Comparison of ENCODE assay signal across 10 cellular contexts in the genomic region with DNA sequence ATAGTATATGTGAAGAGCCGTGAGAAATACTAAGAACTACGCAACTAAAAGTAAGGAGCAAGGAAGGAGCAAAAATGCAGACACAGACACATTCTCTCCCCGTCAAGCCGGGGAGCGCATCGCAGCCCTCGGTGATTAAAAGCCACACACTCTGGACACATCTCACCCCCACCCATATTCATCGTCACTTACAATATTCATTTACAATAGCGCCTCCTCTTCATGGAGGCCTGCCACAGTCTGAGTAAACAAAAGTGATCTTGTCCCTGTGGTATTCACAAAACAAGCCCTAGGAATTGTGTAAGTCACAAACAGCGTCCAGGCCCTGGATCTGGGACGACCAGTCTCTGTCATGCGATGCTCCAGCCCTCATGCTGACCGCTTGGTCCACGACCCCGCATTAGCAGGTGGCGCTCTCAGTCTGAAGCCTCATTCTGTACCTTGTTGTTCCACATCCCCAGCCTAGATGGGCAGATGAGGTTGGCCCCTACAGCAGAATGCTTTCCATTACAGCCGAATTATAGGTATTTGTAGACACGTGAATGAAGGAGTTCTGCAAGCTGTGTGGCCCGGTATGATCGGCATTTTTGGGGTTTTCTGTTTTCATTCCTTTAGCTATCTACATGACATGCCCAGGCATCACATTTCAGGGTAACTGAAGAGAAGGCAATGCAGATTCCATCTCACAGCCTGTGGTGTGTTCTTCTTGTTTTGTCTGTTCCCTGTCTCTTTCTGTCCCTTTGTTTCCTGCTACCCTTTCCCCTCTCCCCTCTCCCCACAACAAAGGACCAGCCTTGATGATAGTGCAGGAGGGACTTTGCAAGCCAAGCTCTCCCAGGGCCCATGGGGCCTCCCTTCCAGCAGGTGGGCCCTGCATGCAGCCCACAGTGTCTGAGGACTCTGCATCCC.
DNase-seq lines count a peak whose midpoint lies in the region; ATAC-seq, FAIRE-seq and TF ChIP-seq lines count a peak whose summit lies in the region.
"Had no signal": no experiment of that assay in that cellular context is flagged by ENCODE, and none has a peak within 500 bp of the region (broad histone marks: within the 10 kb centered on the region; RNA-seq: fewer than 3 reads in every experiment).

No MANE protein-coding gene starts in this region.

- H3K36me3 Mint-ChIP-seq in HFFc6 (ENCODE audit: low read depth), result peaks cover 30% of the 10 kb centered on the region
- H3K36me3 Mint-ChIP-seq in activated T-helper 2 cell treated with anti-CD3 and anti-CD28 coated beads, Interferon-gamma antibody, Interleukin-2, Interleukin-4, amounts not matched to agents 10 μg/mL and 5 μg/mL and 100 μg/mL, durations not matched to agents 14 hours and 24 hours and 36 hours (ENCODE audit: low read depth), result peaks cover 42% of the 10 kb centered on the region

- no peaks in the 10 kb centered on the region for H3K9me3 ChIP-seq in smooth muscle cell (replicated peaks; ENCODE audit: low read depth)
- H3K9me3 ChIP-seq: heart left ventricle had no signal

- peaks cover 19% of the 10 kb centered on the region for H3K4me1 ChIP-seq in smooth muscle cell (ENCODE audit: low read depth)

- H3K27ac Mint-ChIP-seq in HFFc6, result peak overlapping the region; percentile 96
- H3K27ac Mint-ChIP-seq in activated T-helper 2 cell treated with anti-CD3 and anti-CD28 coated beads, Interferon-gamma antibody, Interleukin-2, Interleukin-4, amounts not matched to agents 10 μg/mL and 5 μg/mL and 100 μg/mL, durations not matched to agents 14 hours and 24 hours and 36 hours, result peak overlapping the region; percentile 71

- H3K27me3 Mint-ChIP-seq in HFFc6 (ENCODE audit: insufficient read depth), result no peaks in the 10 kb centered on the region; the same call in none of the 2 replicates
- H3K27me3 Mint-ChIP-seq in activated T-helper 2 cell treated with anti-CD3 and anti-CD28 coated beads, Interferon-gamma antibody, Interleukin-2, Interleukin-4, amounts not matched to agents 10 μg/mL and 5 μg/mL and 100 μg/mL, durations not matched to agents 14 hours and 24 hours and 36 hours (ENCODE audit: low read depth), result no peaks in the 10 kb centered on the region

- ATAC-seq in HG02970 (IDR thresholded peaks at IDR 0.05; ENCODE audit: low FRiP score, unreplicated experiment), result no peak

- no peaks in the 10 kb centered on the region for H3K9me3 Mint-ChIP-seq in HFFc6
- no peaks in the 10 kb centered on the region for H3K9me3 Mint-ChIP-seq in activated T-helper 2 cell treated with anti-CD3 and anti-CD28 coated beads, Interferon-gamma antibody, Interleukin-2, Interleukin-4, amounts not matched to agents 10 μg/mL and 5 μg/mL and 100 μg/mL, durations not matched to agents 14 hours and 24 hours and 36 hours

- TF ChIP-seq POLR2A in GM12891 (IDR thresholded peaks at IDR 0.05; ENCODE audit: low read depth, low read length), result no peak

- intact Hi-C loops in activated T-helper 2 cell treated with anti-CD3 and anti-CD28 coated beads, Interferon-gamma antibody, Interleukin-2, Interleukin-4, amounts not matched to agents 10 μg/mL and 5 μg/mL and 100 μg/mL, durations not matched to agents 14 hours and 24 hours and 36 hours (cut with micrococcal nuclease), result no loop called here

- H3K4me2 ChIP-seq in smooth muscle cell, result peak overlapping the region; percentile 42

- H2AFZ ChIP-seq in smooth muscle cell (ENCODE audit: low read depth), result no peak overlapping the region

- TF ChIP-seq CTCF in HFFc6 (IDR thresholded peaks at IDR 0.05) (peak; percentile 37), smooth muscle cell (IDR thresholded peaks at IDR 0.05; ENCODE audit: borderline replicate concordance, insufficient read depth, poor library complexity, severe bottlenecking) (no peak)

- H4K20me1 ChIP-seq in smooth muscle cell (ENCODE audit: low read depth), result no peaks in the 10 kb centered on the region

- H3F3A ChIP-seq in smooth muscle cell (ENCODE audit: low read depth), result no peaks in the 10 kb centered on the region

- H3K4me3 Mint-ChIP-seq in HFFc6, result peak overlapping the region; percentile 88
- H3K4me3 Mint-ChIP-seq in activated T-helper 2 cell treated with anti-CD3 and anti-CD28 coated beads, Interferon-gamma antibody, Interleukin-2, Interleukin-4, amounts not matched to agents 10 μg/mL and 5 μg/mL and 100 μg/mL, durations not matched to agents 14 hours and 24 hours and 36 hours (ENCODE audit: low read depth), result peak overlapping the region; percentile 1

- H3K79me2 ChIP-seq in smooth muscle cell (ENCODE audit: low read depth), result no peaks in the 10 kb centered on the region

- WGBS in smooth muscle cell (ENCODE audit: low lambda C conversion rate), result 57% methylated on average over 20 of the region's 20 CpGs

- H3K9ac ChIP-seq in smooth muscle cell (ENCODE audit: low read depth), result no peak overlapping the region

- no peak for FAIRE-seq in GM12891 (lab: Jason Lieb, UNC)

- H3K36me3 ChIP-seq in smooth muscle cell (ENCODE audit: low read depth), result no peaks in the 10 kb centered on the region

- DNase-seq in HFFc6 (peak; percentile 76), smooth muscle cell (lab: John Stamatoyannopoulos, UW; ENCODE audit: unreplicated experiment) (no peak), GM12891 (ENCODE audit: insufficient read length, low spot score) (no peak), H4 (ENCODE audit: low spot score) (no peak)
- no peak for DNase-seq in activated T-helper 2 cell treated with anti-CD3 and anti-CD28 coated beads, Interferon-gamma antibody, Interleukin-2, Interleukin-4, amounts not matched to agents 10 μg/mL and 5 μg/mL and 100 μg/mL, durations not matched to agents 14 hours and 24 hours and 36 hours (ENCODE audit: low spot score)
- DNase-seq: heart left ventricle; NCI-H526 treated with DMSO at 0.1 percent for 48 hours; stimulated activated CD4-positive, alpha-beta T cell treated with anti-CD3 and anti-CD28 coated beads, Interleukin-2, amount 100 ng/mL, for 48 hours had no signal

- H3K27me3 ChIP-seq in layer of hippocampus (ENCODE audit: control insufficient read depth, insufficient read depth, low read length) (no peaks in the 10 kb centered on the region), smooth muscle cell (ENCODE audit: low read depth) (no peaks in the 10 kb centered on the region)
- H3K27me3 ChIP-seq: heart left ventricle had no signal

- H3K4me1 Mint-ChIP-seq in HFFc6 (ENCODE audit: low read depth), result peaks cover 36% of the 10 kb centered on the region
- H3K4me1 Mint-ChIP-seq in activated T-helper 2 cell treated with anti-CD3 and anti-CD28 coated beads, Interferon-gamma antibody, Interleukin-2, Interleukin-4, amounts not matched to agents 10 μg/mL and 5 μg/mL and 100 μg/mL, durations not matched to agents 14 hours and 24 hours and 36 hours (ENCODE audit: low read depth), result peaks cover 49% of the 10 kb centered on the region

- no peak overlapping the region for H3K4me3 ChIP-seq in smooth muscle cell
- H3K4me3 ChIP-seq: heart left ventricle had no signal

- H3K27ac ChIP-seq in layer of hippocampus (ENCODE audit: low read depth, low read length) (peak overlapping the region; percentile 78), smooth muscle cell (ENCODE audit: low read depth) (peak overlapping the region; percentile 43)

TF ChIP-seq in GM12891, 5 proteins besides CTCF, POLR2A, EP300 and RAD21:
- TF ChIP-seq TAF1 (IDR thresholded peaks at IDR 0.05; ENCODE audit: low read depth, low read length) (no peak), POU2F2 (IDR thresholded peaks at IDR 0.05; ENCODE audit: low read depth, low read length) (no peak), SPI1 (IDR thresholded peaks at IDR 0.05; ENCODE audit: low read depth, low read length) (no peak), PAX5 (IDR thresholded peaks at IDR 0.05; ENCODE audit: insufficient read depth, low read length, severe bottlenecking) (no peak), POLR2AphosphoS5 (IDR thresholded peaks at IDR 0.05; ENCODE audit: low read depth, low read length) (no peak)
